13 cellular contexts compared by ENCODE assay signal in the genomic region with DNA sequence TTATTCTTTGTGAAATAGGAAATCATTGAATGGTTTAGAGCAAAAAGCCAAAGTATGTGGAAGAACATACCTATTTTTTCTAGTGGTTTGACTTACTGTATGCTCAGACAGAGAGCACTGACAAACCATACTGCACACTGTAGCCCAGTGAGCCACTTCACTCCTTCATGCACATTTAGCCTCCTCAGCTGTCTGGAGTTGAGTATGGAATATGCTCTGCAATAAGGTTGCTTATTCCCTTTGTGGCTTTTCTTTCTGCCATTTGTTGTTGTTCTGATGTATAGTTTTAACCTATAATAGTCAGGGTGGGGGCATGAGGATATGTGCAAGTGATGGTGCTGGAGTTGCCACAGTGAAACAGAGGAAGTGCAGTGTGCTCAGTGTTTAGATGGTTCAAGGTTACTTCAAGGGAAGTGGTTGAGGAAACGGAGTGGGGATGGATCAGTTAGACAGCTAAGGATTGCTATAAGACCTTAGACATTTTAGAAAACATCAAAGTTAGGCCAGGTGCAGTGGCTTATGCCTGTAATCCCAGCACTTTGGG.
A peak's percentile ranks its signal among the peaks of the same experiment; 100 is the strongest.
DNase-seq lines count a peak whose midpoint lies in the region; ATAC-seq and TF ChIP-seq lines count a peak whose summit lies in the region.
"Had no signal": no experiment of that assay in that cellular context is flagged by ENCODE, and none has a peak within 500 bp of the region (broad histone marks: within the 10 kb centered on the region; RNA-seq: fewer than 3 reads in every experiment).

No MANE protein-coding gene starts in this region.

- peaks cover 48% of the 10 kb centered on the region for H3K36me3 Mint-ChIP-seq in activated naive CD4-positive, alpha-beta T cell treated with anti-CD3 and anti-CD28 coated beads for 36 hours (ENCODE audit: low read depth)
- H3K36me3 Mint-ChIP-seq in T-helper 17 cell (ENCODE audit: low read depth) (peaks cover 12% of the 10 kb centered on the region), type B pancreatic cell (peaks cover 22% of the 10 kb centered on the region)
- peaks cover 83% of the 10 kb centered on the region for H3K36me3 Mint-ChIP-seq in effector memory CD8-positive, alpha-beta T cell (ENCODE audit: insufficient read depth)

- no peaks in the 10 kb centered on the region for H3K9me3 ChIP-seq in T-helper 17 cell (ENCODE audit: control insufficient read depth, low read length, poor library complexity, severe bottlenecking)
- no peaks in the 10 kb centered on the region; the same call in 1 of the 2 replicates for H3K9me3 ChIP-seq in MG63
- H3K9me3 ChIP-seq: adrenal gland had no signal

- no peaks in the 10 kb centered on the region for H3K27me3 Mint-ChIP-seq in activated naive CD4-positive, alpha-beta T cell treated with anti-CD3 and anti-CD28 coated beads for 36 hours (ENCODE audit: low read depth)
- no peaks in the 10 kb centered on the region for H3K27me3 Mint-ChIP-seq in T-helper 17 cell
- H3K27me3 Mint-ChIP-seq in effector memory CD8-positive, alpha-beta T cell: no peaks in the 10 kb centered on the region
- no peaks in the 10 kb centered on the region for H3K27me3 Mint-ChIP-seq in type B pancreatic cell

- H3K27ac Mint-ChIP-seq in activated naive CD4-positive, alpha-beta T cell treated with anti-CD3 and anti-CD28 coated beads for 36 hours: peak overlapping the region; percentile 72
- H3K27ac Mint-ChIP-seq in T-helper 17 cell: peak overlapping the region; percentile 96
- peak overlapping the region; percentile 21 to 38 for H3K27ac Mint-ChIP-seq in effector memory CD8-positive, alpha-beta T cell
- peak overlapping the region; percentile 27 for H3K27ac Mint-ChIP-seq in type B pancreatic cell

- no peak overlapping the region for H3K4me3 ChIP-seq in MG63
- H3K4me3 ChIP-seq: adrenal gland had no signal

- intact Hi-C loops in activated naive CD4-positive, alpha-beta T cell treated with anti-CD3 and anti-CD28 coated beads for 36 hours (cut with micrococcal nuclease): no loop called here

- no peaks in the 10 kb centered on the region for H3K36me3 ChIP-seq in MG63
- H3K36me3 ChIP-seq: adrenal gland had no signal

- peak; percentile 65 for ATAC-seq in T-helper 17 cell
- peak; percentile 51 for ATAC-seq in effector memory CD8-positive, alpha-beta T cell (replicated peaks)

- DNase-seq in activated naive CD4-positive, alpha-beta T cell treated with anti-CD3 and anti-CD28 coated beads for 36 hours: no peak
- DNase-seq in activated naive CD4-positive, alpha-beta T cell (lab: John Stamatoyannopoulos, UW): no peak
- DNase-seq in T-helper 17 cell (no peak), type B pancreatic cell (ENCODE audit: extremely low spot score, unreplicated experiment) (no peak), MG63 (no peak), DMS79 (lab: John Stamatoyannopoulos, UW) (no peak)
- DNase-seq in effector memory CD8-positive, alpha-beta T cell: no peak
- DNase-seq in stimulated activated CD4-positive, alpha-beta T cell treated with anti-CD3 and anti-CD28 coated beads, Interleukin-1b, Interleukin-23, amount 100 ng/mL, for 48 hours: no peak
- DNase-seq: adrenal gland, HCEC 1CT, Karpas-422, mesendoderm, NCI-H82 had no signal

- TF ChIP-seq CTCF in type B pancreatic cell (conservative IDR thresholded peaks at IDR 0.05): no peak

- CTCF ChIA-PET in activated naive CD4-positive, alpha-beta T cell treated with anti-CD3 and anti-CD28 coated beads for 36 hours (lab: Charles Lee): interaction anchor here (0.8 kb wide), 1 partner anchor 10 kb away, joined by 3 read pairs; no protein-coding TSS in a partner anchor

- no peak overlapping the region for H3K4me3 Mint-ChIP-seq in activated naive CD4-positive, alpha-beta T cell treated with anti-CD3 and anti-CD28 coated beads for 36 hours
- H3K4me3 Mint-ChIP-seq in T-helper 17 cell (peak overlapping the region; percentile 62), type B pancreatic cell (no peak overlapping the region)
- H3K4me3 Mint-ChIP-seq in effector memory CD8-positive, alpha-beta T cell: peak overlapping the region; percentile 17 to 20

- H3K9me3 Mint-ChIP-seq in activated naive CD4-positive, alpha-beta T cell treated with anti-CD3 and anti-CD28 coated beads for 36 hours: peaks cover 2% of the 10 kb centered on the region
- H3K9me3 Mint-ChIP-seq in effector memory CD8-positive, alpha-beta T cell: no peaks in the 10 kb centered on the region
- H3K9me3 Mint-ChIP-seq in type B pancreatic cell: peaks cover 15% of the 10 kb centered on the region

- H3K4me1 Mint-ChIP-seq in activated naive CD4-positive, alpha-beta T cell treated with anti-CD3 and anti-CD28 coated beads for 36 hours (ENCODE audit: low read depth): peaks cover 77% of the 10 kb centered on the region
- H3K4me1 Mint-ChIP-seq in T-helper 17 cell (peaks cover 52% of the 10 kb centered on the region), type B pancreatic cell (ENCODE audit: unreplicated experiment) (no peaks in the 10 kb centered on the region)
- H3K4me1 Mint-ChIP-seq in effector memory CD8-positive, alpha-beta T cell (ENCODE audit: low read depth in 2 of 2): peaks cover 51 to 67% of the 10 kb centered on the region in 2 donors

- H3K27me3 ChIP-seq in MG63: no peaks in the 10 kb centered on the region
- H3K27me3 ChIP-seq: adrenal gland had no signal

Comparison
In these comparisons a context has a peak if more than half of its experiments do, and no peak if none do; other contexts are left out.
1. H3K27ac Mint-ChIP-seq: peak in every context shown above with its lines; median percentile 96 in T-helper 17 cell; 72 in activated naive CD4-positive, alpha-beta T cell treated with anti-CD3 and anti-CD28 coated beads for 36 hours; 30 in effector memory CD8-positive, alpha-beta T cell; 27 in type B pancreatic cell.
2. H3K4me3 Mint-ChIP-seq: peak in T-helper 17 cell (single experiment) and effector memory CD8-positive, alpha-beta T cell (2 of 2); none in activated naive CD4-positive, alpha-beta T cell treated with anti-CD3 and anti-CD28 coated beads for 36 hours (single experiment) and type B pancreatic cell (single experiment).